In genomic region chr14:73253323-73253610, GRCh38 we compare ENCODE assay signal across 26 cellular contexts.
"Had no signal": no experiment of that assay in that cellular context is flagged by ENCODE, and none has a peak within 500 bp of the region (broad histone marks: within the 10 kb centered on the region; RNA-seq: fewer than 3 reads in every experiment).

No MANE protein-coding gene starts in this region.

- H3K4me3 ChIP-seq: coronary artery, esophagus muscularis mucosa, heart right ventricle, left ventricle myocardium inferior, lower lobe of right lung, prostate gland, right atrium auricular region, sigmoid colon, thoracic aorta, tibial nerve, upper lobe of left lung, uterus had no signal

- ATAC-seq: foreskin keratinocyte; left cardiac atrium; lower lobe of right lung; natural killer cell; stimulated activated memory B cell treated with anti-CD40 and anti-IgM and Interleukin-4, amounts not matched to agents 10 μg/mL and 1 μg/mL and 100 μg/mL, for 72 hours; stimulated activated naive CD8-positive, alpha-beta T cell treated with anti-CD3 and anti-CD28 coated beads, Interleukin-15, Interleukin-2, amounts not matched to agents 100 U/mL and 50 U/mL, for 24 hours had no signal

- H3K36me3 ChIP-seq: heart right ventricle, left ventricle myocardium inferior, lower lobe of right lung, neutrophil, prostate gland, right atrium auricular region, thoracic aorta, upper lobe of left lung, uterus had no signal

- H3K27me3 ChIP-seq: esophagus muscularis mucosa, foreskin keratinocyte, heart right ventricle, neutrophil, right atrium auricular region, sigmoid colon, tibial nerve, upper lobe of left lung, uterus had no signal

- H3K9me3 ChIP-seq: esophagus muscularis mucosa, heart right ventricle, left ventricle myocardium inferior, lower lobe of right lung, neutrophil, prostate gland, right atrium auricular region, sigmoid colon, thoracic aorta, tibial nerve, upper lobe of left lung, uterus had no signal

- H3K4me1 ChIP-seq: esophagus muscularis mucosa, heart right ventricle, left ventricle myocardium inferior, lower lobe of right lung, prostate gland, right atrium auricular region, sigmoid colon, tibial nerve, upper lobe of left lung, uterus had no signal

- FAIRE-seq: endothelial cell of umbilical vein, islet of Langerhans had no signal

- H3K27ac ChIP-seq: coronary artery, esophagus muscularis mucosa, foreskin keratinocyte, heart right ventricle, left ventricle myocardium inferior, lower lobe of right lung, neutrophil, prostate gland, right atrium auricular region, sigmoid colon, thoracic aorta, tibial nerve, upper lobe of left lung, uterus had no signal

- DNase-seq: dermis blood vessel endothelial cell; effector memory CD4-positive, alpha-beta T cell; foreskin keratinocyte; glutamatergic neuron; heart right ventricle; hippocampal formation; left ventricle myocardium inferior; lower lobe of right lung; natural killer cell; sigmoid colon; stimulated activated CD4-positive, alpha-beta T cell treated with anti-CD3 and anti-CD28 coated beads, Interleukin-4, amount 100 ng/mL, for 4 hours; stimulated activated naive CD8-positive, alpha-beta T cell treated with anti-CD3 and anti-CD28 coated beads, Interleukin-15, Interleukin-2, amounts not matched to agents 100 U/mL and 50 U/mL, for 24 hours; substantia nigra; uterus had no signal
